8 cellular contexts compared by ENCODE assay signal in genomic region chr3:66038384-66038725, GRCh38. TPM values are rescaled to one million over a fixed set of nuclear protein-coding genes. Genes with fewer than 3 reads are reported as not detected.
DNase-seq lines count a peak whose midpoint lies in the region; ATAC-seq and TF ChIP-seq lines count a peak whose summit lies in the region.

No MANE protein-coding gene starts in this region.

- peaks cover 40 to 53% of the 10 kb centered on the region in 2 experiments for H3K4me1 Mint-ChIP-seq in H9
- peaks cover 56% of the 10 kb centered on the region for H3K4me1 Mint-ChIP-seq in osteocyte (ENCODE audit: unreplicated experiment)

- no peak overlapping the region for H2BK12ac ChIP-seq in H9 (ENCODE audit: insufficient read length, low read depth, low read length)

- H3K9me2 ChIP-seq in PC-3 (replicated peaks; ENCODE audit: low read length), result no peaks in the 10 kb centered on the region

- H3K9me3 Mint-ChIP-seq in H9, result no peaks in the 10 kb centered on the region
- no peaks in the 10 kb centered on the region for H3K9me3 Mint-ChIP-seq in osteocyte (ENCODE audit: unreplicated experiment)

- DNase-seq in COLO668 (lab: John Stamatoyannopoulos, UW; ENCODE audit: unreplicated experiment), result peak; percentile 75
- DNase-seq in H9, result no peak
- no peak for DNase-seq in PC-3
- no peak for DNase-seq in osteocyte (ENCODE audit: extremely low spot score, unreplicated experiment)
- DNase-seq in NCI-H1694 (lab: John Stamatoyannopoulos, UW), result no peak
- no peak for DNase-seq in hepatic stellate cell (ENCODE audit: low spot score)

- H3K27me3 ChIP-seq in H9 (ENCODE audit: insufficient read depth, low read length) (no peaks in the 10 kb centered on the region), PC-3 (ENCODE audit: low read length) (no peaks in the 10 kb centered on the region)

- TF ChIP-seq CTCF in H9 (conservative IDR thresholded peaks at IDR 0.05), result no peak
- no peak for TF ChIP-seq CTCF in PC-3 (conservative IDR thresholded peaks at IDR 0.05; ENCODE audit: low read depth, low read length)
- TF ChIP-seq CTCF in osteocyte (IDR thresholded peaks at IDR 0.05), result no peak

- intact Hi-C loops in PC-3 (cut with micrococcal nuclease), result loop anchor here (1.0 to 5.0 kb wide), 4 partner anchors 86 to 251 kb away; no protein-coding TSS in a partner anchor

- ATAC-seq in PC-3 (peak; percentile 14), esophagus mucosa (peak; percentile 22), GM18858 (IDR thresholded peaks at IDR 0.05; ENCODE audit: unreplicated experiment) (no peak)

- H3K23me2 ChIP-seq in H9 (ENCODE audit: insufficient read length, low read depth, low read length, poor library complexity, severe bottlenecking), result peaks cover 36% of the 10 kb centered on the region

- no peaks in the 10 kb centered on the region for H3K36me3 ChIP-seq in PC-3 (ENCODE audit: low read depth, low read length)

- H4K91ac ChIP-seq in H9 (ENCODE audit: insufficient read length, low read depth, low read length), result peak overlapping the region; percentile 86

- no peak overlapping the region for H2BK120ac ChIP-seq in H9 (ENCODE audit: low read depth, low read length, poor library complexity, severe bottlenecking)

- WGBS in H9 (ENCODE audit: extremely low coverage, insufficient read length, low lambda C conversion rate), result no CpG with 5 or more reads among the region's 25 CpGs

- H3K4me2 ChIP-seq in H9 (ENCODE audit: insufficient read depth, insufficient read length, low read length) (peak overlapping the region; percentile 87), PC-3 (ENCODE audit: low read length) (peak overlapping the region; percentile 90)

- peak overlapping the region; percentile 84 for H3K4me3 ChIP-seq in PC-3 (ENCODE audit: low read length)

- H3K9ac ChIP-seq in H9 (ENCODE audit: extremely low read depth, insufficient read length, low read length) (peak overlapping the region; percentile 83), PC-3 (ENCODE audit: low read length) (peak overlapping the region; percentile 78)

- peak overlapping the region; percentile 72 for H3K18ac ChIP-seq in H9 (ENCODE audit: insufficient read length, low read depth, low read length)

- no peak overlapping the region for H2BK20ac ChIP-seq in H9 (ENCODE audit: low read depth, low read length, poor library complexity, severe bottlenecking)

- no peaks in the 10 kb centered on the region for H4K20me1 ChIP-seq in H9 (ENCODE audit: control insufficient read depth, insufficient read depth, insufficient read length)
- H4K20me1 ChIP-seq in PC-3 (ENCODE audit: low read length), result no peaks in the 10 kb centered on the region

- H3K4me1 ChIP-seq in H9 (ENCODE audit: insufficient read depth, low read length) (peaks cover 6% of the 10 kb centered on the region; the same call in 1 of the 2 replicates), PC-3 (ENCODE audit: insufficient read depth, low read length) (peaks cover 6% of the 10 kb centered on the region; the same call in 1 of the 2 replicates)

- no peak overlapping the region for H2BK15ac ChIP-seq in H9 (ENCODE audit: low read depth, low read length)

- H3K36me3 Mint-ChIP-seq in H9 (ENCODE audit: insufficient read depth in 1 of 3, low read depth in 3 of 3), result peaks cover 3 to 10% (median 6%) of the 10 kb centered on the region in 3 experiments; a peak in 5 of 7 replicates
- peaks cover 4% of the 10 kb centered on the region for H3K36me3 Mint-ChIP-seq in osteocyte (ENCODE audit: unreplicated experiment)

- no peak overlapping the region for H3K23ac ChIP-seq in H9 (ENCODE audit: insufficient read length, low read depth, low read length)

- no peak overlapping the region for H3K27ac ChIP-seq in H9 (ENCODE audit: insufficient read length, low read depth, low read length)
- H3K27ac ChIP-seq in PC-3 (ENCODE audit: low read length), result peak overlapping the region; percentile 40

- TSS peak; percentile 67 for BruUV-seq in PC-3 (replicated peaks; lab: Mats Ljungman, UMichigan)

- CTCF ChIA-PET in PC-3 (lab: Charles Lee), result no interaction called here

- no peak overlapping the region for H4K8ac ChIP-seq in H9 (replicated peaks; ENCODE audit: insufficient read length, low read depth, low read length)

- H3K27ac Mint-ChIP-seq in H9, result peak overlapping the region; percentile 96 to 99 (median 97)
- H3K27ac Mint-ChIP-seq in osteocyte (ENCODE audit: unreplicated experiment), result peak overlapping the region; percentile 96

- H3K56ac ChIP-seq in H9 (ENCODE audit: insufficient read length, low read depth, low read length), result no peak overlapping the region

- POLR2A ChIA-PET in PC-3 (lab: Charles Lee; ENCODE audit: unreplicated experiment), result no interaction called here

- H3K79me2 ChIP-seq in H9 (ENCODE audit: insufficient read depth, low read length) (peaks cover 13% of the 10 kb centered on the region; the same call in 1 of the 2 replicates), PC-3 (ENCODE audit: low read length) (peaks cover 43% of the 10 kb centered on the region)

- no peak overlapping the region for H2AK5ac ChIP-seq in H9 (ENCODE audit: insufficient read length, low read length)

- H3T11ph ChIP-seq in H9 (ENCODE audit: low read length), result no peak overlapping the region

- no peaks in the 10 kb centered on the region for H3K79me1 ChIP-seq in H9 (ENCODE audit: insufficient read depth, low read depth, low read length, poor library complexity, severe bottlenecking)

- H2AFZ ChIP-seq in H9 (ENCODE audit: low read length) (no peak overlapping the region), PC-3 (ENCODE audit: low read length) (peak overlapping the region; percentile 81)

- no peaks in the 10 kb centered on the region for H3F3A ChIP-seq in PC-3 (ENCODE audit: low read length, unreplicated experiment)

- H3K4me3 Mint-ChIP-seq in H9 (peak overlapping the region; percentile 95 to 97), osteocyte (ENCODE audit: unreplicated experiment) (peak overlapping the region; percentile 98)

- no peak overlapping the region for H2BK5ac ChIP-seq in H9 (ENCODE audit: insufficient read length, low read length)

- H4K5ac ChIP-seq in H9 (ENCODE audit: insufficient read length, low read depth, low read length), result no peak overlapping the region

- H3K14ac ChIP-seq in H9 (ENCODE audit: insufficient read depth, low read length), result peak overlapping the region; percentile 87

- H3K4ac ChIP-seq in H9 (ENCODE audit: low read depth, low read length), result 0 out of 2 replicates have a peak overlapping the region, but pooled peaks have one; percentile 10

- H3K9me3 ChIP-seq in H9 (ENCODE audit: control insufficient read depth, low read depth, low read length) (no peaks in the 10 kb centered on the region), PC-3 (ENCODE audit: low read length) (no peaks in the 10 kb centered on the region)

- H3K27me3 Mint-ChIP-seq in H9 (ENCODE audit: low read depth) (no peaks in the 10 kb centered on the region; the same call in 1 of the 2 replicates), osteocyte (ENCODE audit: unreplicated experiment) (no peaks in the 10 kb centered on the region)

RNA-seq across cellular contexts. Expression of gene MAGI1, which starts 0.4 kb away (rescaled TPM):
- total RNA-seq in H9 (2021) (57.8 and 65.7 TPM in 2 replicates), PC-3 (2014; rRNA removed) (8.9 and 12.7 TPM in 2 replicates), esophagus mucosa (13.7 TPM), osteocyte (20.1 and 21.9 TPM in 2 replicates)
